ENCODE assay signal across 20 cellular contexts in the genomic region with DNA sequence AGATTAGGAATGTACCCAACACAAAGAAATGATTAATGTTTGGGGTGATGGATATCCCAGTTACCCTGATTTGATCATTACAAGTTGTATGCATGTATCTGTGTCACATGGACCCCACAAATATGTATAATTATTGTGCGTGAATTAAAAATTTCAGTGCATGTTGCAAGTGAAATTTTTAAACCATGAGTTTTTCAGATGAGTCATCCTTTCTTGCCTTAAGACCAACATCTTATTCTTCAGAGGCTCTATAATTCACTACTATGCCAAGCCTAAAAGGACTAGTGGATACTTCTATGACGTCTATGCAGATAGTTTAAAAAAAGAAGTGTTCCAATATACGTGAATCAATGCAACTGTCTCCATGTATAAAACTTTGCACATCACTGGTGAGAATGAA.
DNase-seq lines count a peak whose midpoint lies in the region; FAIRE-seq and TF ChIP-seq lines count a peak whose summit lies in the region.
"Had no signal": no experiment of that assay in that cellular context is flagged by ENCODE, and none has a peak within 500 bp of the region (broad histone marks: within the 10 kb centered on the region; RNA-seq: fewer than 3 reads in every experiment).

No MANE protein-coding gene starts in this region.

- no peak overlapping the region for H3K4me3 ChIP-seq in AG09309 (ENCODE audit: control insufficient read depth, low read depth, low read length)
- H3K4me3 ChIP-seq in bronchial epithelial cell (ENCODE audit: low read depth, low read length) = no peak overlapping the region
- H3K4me3 ChIP-seq in kidney epithelial cell (ENCODE audit: low read depth, low read length) = no peak overlapping the region
- no peak overlapping the region for H3K4me3 ChIP-seq in neuronal stem cell (ENCODE audit: low read length in 2 of 2)
- H3K4me3 ChIP-seq: cardiac muscle cell, PC-9, prostate gland had no signal

- FAIRE-seq in bronchial epithelial cell (lab: Jason Lieb, UNC) = no peak

- H3K23ac ChIP-seq in neuronal stem cell (ENCODE audit: low read depth, low read length, poor library complexity) = no peak overlapping the region

- H3K4me2 ChIP-seq in neuronal stem cell (ENCODE audit: insufficient read depth, low read length, poor library complexity, severe bottlenecking) = no peak overlapping the region
- H3K4me2 ChIP-seq: PC-9 had no signal

- H3K9me3 ChIP-seq in neuronal stem cell (replicated peaks in 1 of 2; ENCODE audit: control insufficient read depth in 2 of 2, insufficient read depth in 1 of 2, low read depth in 1 of 2, low read length in 2 of 2) = peaks cover 0 to 2% of the 10 kb centered on the region in 2 donors
- H3K9me3 ChIP-seq: prostate gland had no signal

- H3K4ac ChIP-seq in neuronal stem cell (ENCODE audit: low read length) = no peak overlapping the region

- H2BK12ac ChIP-seq in neuronal stem cell (ENCODE audit: low read length) = no peak overlapping the region

- no peak overlapping the region for H3K27ac ChIP-seq in neuronal stem cell (replicated peaks; ENCODE audit: low read length)
- H3K27ac ChIP-seq: cardiac muscle cell, PC-9, prostate gland had no signal

- no peak overlapping the region for H3K18ac ChIP-seq in neuronal stem cell (ENCODE audit: low read length)

- no peak overlapping the region for H2BK120ac ChIP-seq in neuronal stem cell (ENCODE audit: low read depth, low read length)

- no peak overlapping the region for H2BK5ac ChIP-seq in neuronal stem cell (ENCODE audit: low read length)

- no peak overlapping the region for H2BK15ac ChIP-seq in neuronal stem cell (ENCODE audit: low read length)

- H3K79me1 ChIP-seq in neuronal stem cell (ENCODE audit: low read depth, low read length) = no peaks in the 10 kb centered on the region

- H3K4me3 Mint-ChIP-seq in T-helper 2 cell treated with Interferon-gamma antibody and Interleukin-4, amounts not matched to agents 5 μg/mL and 100 μg/mL, for 36 hours = no peak overlapping the region
- H3K4me3 Mint-ChIP-seq in mesothelial cell of epicardium = no peak overlapping the region
- H3K4me3 Mint-ChIP-seq: activated T-helper 1 cell treated with anti-CD3 and anti-CD28 coated beads, Interleukin-12 subunit alpha, Interleukin-12 subunit beta, Interleukin-2, Interleukin-4 antibody, amounts not matched to agents 30 ng/mL and 10 ng/mL and 1 ng/mL, durations not matched to agents 14 hours and 24 hours and 36 hours; H9; stimulated activated memory B cell treated with anti-CD40 and anti-IgM and Interleukin-4, amounts not matched to agents 10 μg/mL and 1 μg/mL and 100 μg/mL, for 72 hours; T-helper 1 cell treated with Interleukin-12 subunit alpha and Interleukin-12 subunit beta and Interleukin-4 antibody, amounts not matched to agents 30 μg/mL and 1 μg/mL, for 36 hours had no signal

- no peaks in the 10 kb centered on the region for H3K4me1 ChIP-seq in neuronal stem cell (ENCODE audit: control insufficient read depth in 2 of 2, insufficient read depth in 1 of 2, low read depth in 1 of 2, low read length in 2 of 2)
- H3K4me1 ChIP-seq: prostate gland had no signal

- DNase-seq in AG09309 (ENCODE audit: low read depth) (peak; percentile 94), LHCN-M2 (ENCODE audit: low read depth) (peak; percentile 81), bronchial epithelial cell (ENCODE audit: low read depth) (peak; percentile 81), kidney epithelial cell (ENCODE audit: low read depth) (peak; percentile 32), mesothelial cell of epicardium (ENCODE audit: low spot score in 2 of 2, unreplicated experiment in 2 of 2) (no peak), NCI-H446 (lab: John Stamatoyannopoulos, UW) (no peak), neuronal stem cell (ENCODE audit: low spot score) (no peak)
- DNase-seq in T-helper 2 cell treated with Interferon-gamma antibody and Interleukin-4, amounts not matched to agents 5 μg/mL and 100 μg/mL, for 36 hours (ENCODE audit: low spot score) = no peak
- DNase-seq: activated CD4-positive, alpha-beta T cell treated with anti-CD3 and anti-CD28 coated beads for 48 hours; C1 segment of cervical spinal cord; erythroblast; H9; MV-4-11; NCI-H510A had no signal

- no peak overlapping the region for H2AK5ac ChIP-seq in neuronal stem cell (ENCODE audit: low read depth, low read length)

- no peak overlapping the region for H2AFZ ChIP-seq in neuronal stem cell (ENCODE audit: low read length)
- H2AFZ ChIP-seq: PC-9 had no signal

- peaks cover 18% of the 10 kb centered on the region for H3K9me3 Mint-ChIP-seq in T-helper 2 cell treated with Interferon-gamma antibody and Interleukin-4, amounts not matched to agents 5 μg/mL and 100 μg/mL, for 36 hours
- peaks cover 41% of the 10 kb centered on the region for H3K9me3 Mint-ChIP-seq in mesothelial cell of epicardium

- H3K27me3 Mint-ChIP-seq in T-helper 2 cell treated with Interferon-gamma antibody and Interleukin-4, amounts not matched to agents 5 μg/mL and 100 μg/mL, for 36 hours (ENCODE audit: low read depth) = no peaks in the 10 kb centered on the region
- no peaks in the 10 kb centered on the region for H3K27me3 Mint-ChIP-seq in mesothelial cell of epicardium (ENCODE audit: low read depth)
- H3K27me3 Mint-ChIP-seq: stimulated activated memory B cell treated with anti-CD40 and anti-IgM and Interleukin-4, amounts not matched to agents 10 μg/mL and 1 μg/mL and 100 μg/mL, for 72 hours had no signal

- no peaks in the 10 kb centered on the region for H3K27me3 ChIP-seq in bronchial epithelial cell (ENCODE audit: control insufficient read depth, insufficient read depth, low read length)
- no peaks in the 10 kb centered on the region for H3K27me3 ChIP-seq in kidney epithelial cell (ENCODE audit: control insufficient read depth, insufficient read depth, low read length)
- no peaks in the 10 kb centered on the region for H3K27me3 ChIP-seq in neuronal stem cell (ENCODE audit: control insufficient read depth in 3 of 3, insufficient read depth in 3 of 3, low read depth in 1 of 3, low read length in 3 of 3)
- H3K27me3 ChIP-seq: cardiac muscle cell had no signal

- H3K4me1 Mint-ChIP-seq in T-helper 2 cell treated with Interferon-gamma antibody and Interleukin-4, amounts not matched to agents 5 μg/mL and 100 μg/mL, for 36 hours (ENCODE audit: low read depth) = no peaks in the 10 kb centered on the region
- H3K4me1 Mint-ChIP-seq in mesothelial cell of epicardium = no peaks in the 10 kb centered on the region
- H3K4me1 Mint-ChIP-seq: stimulated activated memory B cell treated with anti-CD40 and anti-IgM and Interleukin-4, amounts not matched to agents 10 μg/mL and 1 μg/mL and 100 μg/mL, for 72 hours had no signal

- H4K91ac ChIP-seq in neuronal stem cell (ENCODE audit: low read depth, low read length, poor library complexity) = no peak overlapping the region

- no peaks in the 10 kb centered on the region for H3K36me3 Mint-ChIP-seq in T-helper 2 cell treated with Interferon-gamma antibody and Interleukin-4, amounts not matched to agents 5 μg/mL and 100 μg/mL, for 36 hours (ENCODE audit: low read depth)
- peaks cover 11% of the 10 kb centered on the region for H3K36me3 Mint-ChIP-seq in mesothelial cell of epicardium
- H3K36me3 Mint-ChIP-seq: stimulated activated memory B cell treated with anti-CD40 and anti-IgM and Interleukin-4, amounts not matched to agents 10 μg/mL and 1 μg/mL and 100 μg/mL, for 72 hours had no signal

- TF ChIP-seq CTCF in AG09309 (IDR thresholded peaks at IDR 0.05; ENCODE audit: control insufficient read depth, insufficient read depth, low read depth, low read length, missing control alignments) (no peak), bronchial epithelial cell (IDR thresholded peaks at IDR 0.05; ENCODE audit: insufficient read depth, low read length, severe bottlenecking) (no peak), kidney epithelial cell (IDR thresholded peaks at IDR 0.05; ENCODE audit: insufficient read depth, low read length, poor library complexity, severe bottlenecking) (no peak), mesothelial cell of epicardium (IDR thresholded peaks at IDR 0.05; ENCODE audit: unreplicated experiment) (no peak)

- H4K8ac ChIP-seq in neuronal stem cell (ENCODE audit: low read depth, low read length) = no peak overlapping the region

- WGBS in neuronal stem cell (ENCODE audit: extremely low coverage in 2 of 2, insufficient read length in 2 of 2, insufficient replicate concordance in 1 of 2), 2 donors = no CpG with 5 or more reads among the region's 3 CpGs

- H3K9ac ChIP-seq in neuronal stem cell (ENCODE audit: low read depth, low read length, poor library complexity) = no peak overlapping the region

- H3K36me3 ChIP-seq in bronchial epithelial cell (ENCODE audit: control insufficient read depth, insufficient read depth, low read length) = no peaks in the 10 kb centered on the region
- H3K36me3 ChIP-seq in kidney epithelial cell (ENCODE audit: control insufficient read depth, insufficient read depth, low read length) = no peaks in the 10 kb centered on the region
- no peaks in the 10 kb centered on the region for H3K36me3 ChIP-seq in neuronal stem cell (replicated peaks in 1 of 2; ENCODE audit: control insufficient read depth in 2 of 2, insufficient read depth in 2 of 2, low read length in 2 of 2)
- H3K36me3 ChIP-seq: cardiac muscle cell, prostate gland had no signal

- no peak overlapping the region for H3K27ac Mint-ChIP-seq in T-helper 2 cell treated with Interferon-gamma antibody and Interleukin-4, amounts not matched to agents 5 μg/mL and 100 μg/mL, for 36 hours
- no peak overlapping the region for H3K27ac Mint-ChIP-seq in mesothelial cell of epicardium
- H3K27ac Mint-ChIP-seq: activated T-helper 1 cell treated with anti-CD3 and anti-CD28 coated beads, Interleukin-12 subunit alpha, Interleukin-12 subunit beta, Interleukin-2, Interleukin-4 antibody, amounts not matched to agents 30 ng/mL and 10 ng/mL and 1 ng/mL, durations not matched to agents 14 hours and 24 hours and 36 hours; H9; stimulated activated memory B cell treated with anti-CD40 and anti-IgM and Interleukin-4, amounts not matched to agents 10 μg/mL and 1 μg/mL and 100 μg/mL, for 72 hours; T-helper 1 cell treated with Interleukin-12 subunit alpha and Interleukin-12 subunit beta and Interleukin-4 antibody, amounts not matched to agents 30 μg/mL and 1 μg/mL, for 36 hours had no signal

- H3K14ac ChIP-seq in neuronal stem cell (ENCODE audit: low read length) = no peak overlapping the region

Comparison
In these comparisons a context has a peak if more than half of its experiments do, and no peak if none do; other contexts are left out.
1. DNase-seq: peak in AG09309 (single experiment), LHCN-M2 (single experiment), bronchial epithelial cell (single experiment) and kidney epithelial cell (single experiment); none in T-helper 2 cell treated with Interferon-gamma antibody and Interleukin-4, amounts not matched to agents 5 μg/mL and 100 μg/mL, for 36 hours (single experiment), mesothelial cell of epicardium (0 of 2), NCI-H446 (0 of 2) and neuronal stem cell (single experiment).